In the genomic region with DNA sequence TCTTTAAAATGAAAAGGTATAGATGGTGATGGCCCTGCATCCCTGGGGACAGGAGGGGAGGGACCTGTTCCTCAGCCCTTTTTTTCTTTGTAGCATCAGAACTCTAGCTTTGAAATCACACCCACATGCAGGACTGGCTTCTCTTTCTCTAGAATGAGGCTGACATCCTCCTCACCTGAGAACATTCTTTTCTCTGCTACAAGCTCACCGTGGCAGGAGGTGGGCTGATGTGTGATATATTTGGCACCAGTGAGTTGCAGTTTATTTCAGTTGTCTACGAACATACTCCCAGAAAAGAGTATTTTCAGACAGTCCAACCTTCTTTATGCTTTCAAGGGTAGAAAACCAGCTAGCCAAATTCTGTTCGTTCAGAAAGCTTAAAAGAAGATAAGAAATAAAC, we compare ENCODE assay signal across 34 cellular contexts. TPM values are rescaled to one million over a fixed set of nuclear protein-coding genes. Genes with fewer than 3 reads are reported as not detected.
"Had no signal": no experiment of that assay in that cellular context is flagged by ENCODE, and none has a peak within 500 bp of the region (broad histone marks: within the 10 kb centered on the region; RNA-seq: fewer than 3 reads in every experiment).

No MANE protein-coding gene starts in this region.

- ATAC-seq: activated CD8-positive, alpha-beta T cell treated with anti-CD3 and anti-CD28 coated beads for 36 hours; activated naive CD4-positive, alpha-beta T cell treated with anti-CD3 and anti-CD28 coated beads, Interleukin-2, amount 50 U/mL, for 72 hours; activated T-cell treated with anti-CD3 and anti-CD28 coated beads, Interleukin-2, amount 50 U/mL, for 4 hours; activated T-cell treated with anti-CD3 and anti-CD28 coated beads, Interleukin-2, amount 50 U/mL, for 72 hours; activated T-helper 17 cell treated with anti-CD3 and anti-CD28 coated beads, Interleukin-2, amount 50 U/mL, for 72 hours; body of pancreas had no signal

- DNase-seq: activated B cell treated with CpG ODN at 0.5 μM for 24 hours; activated CD4-positive, alpha-beta memory T cell treated with anti-CD3 and anti-CD28 coated beads for 36 hours; activated CD4-positive, alpha-beta T cell treated with anti-CD3 and anti-CD28 coated beads for 4 hours; activated CD4-positive, alpha-beta T cell treated with anti-CD3 and anti-CD28 coated beads, Interleukin-2, amount 10 ng/mL, durations not matched to agents 24 days and 14 days; activated CD4-positive, alpha-beta T cell treated with anti-CD3 and anti-CD28 coated beads, Interleukin-2, amount 50 U/mL, for 1 hour; activated CD4-positive, alpha-beta T cell treated with anti-CD3 and anti-CD28 coated beads, Interleukin-2, amount 50 U/mL, for 4 hours; activated CD4-positive, CD25-positive, alpha-beta regulatory T cell treated with anti-CD3 and anti-CD28 coated beads, Interleukin-2, amount 50 U/mL, for 72 hours; activated CD8-positive, alpha-beta memory T cell treated with anti-CD3 and anti-CD28 coated beads, Interleukin-2, amount 50 U/mL, for 4 hours; activated CD8-positive, alpha-beta T cell treated with anti-CD3 and anti-CD28 coated beads for 36 hours; activated effector memory CD4-positive, alpha-beta T cell treated with anti-CD3 and anti-CD28 coated beads, Interleukin-2, amount 50 U/mL, for 16 hours; activated gamma-delta T cell treated with Interleukin-2 at 50 U/mL for 16 hours; activated naive CD4-positive, alpha-beta T cell; activated naive CD4-positive, alpha-beta T cell treated with anti-CD3 and anti-CD28 coated beads for 36 hours; activated naive CD4-positive, alpha-beta T cell treated with anti-CD3 and anti-CD28 coated beads, Interleukin-2, amount 50 U/mL, for 16 hours; activated naive CD8-positive, alpha-beta T cell treated with anti-CD3 and anti-CD28 coated beads for 36 hours; activated T-cell treated with anti-CD3 and anti-CD28 coated beads for 4 hours; activated T-cell treated with anti-CD3 and anti-CD28 coated beads, Interleukin-2, amount 50 U/mL, for 1 hour; activated T-cell treated with anti-CD3 and anti-CD28 coated beads, Interleukin-2, amount 50 U/mL, for 4 hours; activated T-cell treated with anti-CD3 and anti-CD28 coated beads, Interleukin-2, amount 50 U/mL, for 72 hours; adrenal gland; amniotic stem cell; aorta; body of pancreas; brain microvascular endothelial cell; central memory CD4-positive, alpha-beta T cell; T-helper 1 cell; T-helper 2 cell; T-helper 9 cell had no signal

- H3K36me3 ChIP-seq: adrenal gland, brain microvascular endothelial cell, cardiac muscle cell had no signal

- H3K9me3 ChIP-seq: adrenal gland, body of pancreas had no signal

- H3K4me3 ChIP-seq: adrenal gland, body of pancreas, cardiac muscle cell had no signal

- H3K27ac ChIP-seq: adrenal gland, body of pancreas, brain microvascular endothelial cell, cardiac muscle cell, VCaP had no signal

- H3K4me1 ChIP-seq: body of pancreas had no signal

- H3K27me3 ChIP-seq: adrenal gland, body of pancreas, brain microvascular endothelial cell, cardiac muscle cell had no signal

RNA-seq across cellular contexts. Expression of gene RARB, which starts 43.6 kb away (rescaled TPM):
- total RNA-seq: activated B cell treated with CpG ODN at 0.5 μM for 24 hours; activated CD4-positive, alpha-beta memory T cell treated with anti-CD3 and anti-CD28 coated beads for 36 hours; activated CD4-positive, alpha-beta T cell treated with anti-CD3 and anti-CD28 coated beads, Interleukin-2, amount 10 ng/mL, durations not matched to agents 24 days and 14 days; activated CD8-positive, alpha-beta memory T cell treated with anti-CD3 and anti-CD28 coated beads for 36 hours; activated CD8-positive, alpha-beta T cell treated with anti-CD3 and anti-CD28 coated beads for 36 hours; activated naive CD4-positive, alpha-beta T cell treated with anti-CD3 and anti-CD28 coated beads for 36 hours; activated naive CD4-positive, alpha-beta T cell treated with anti-CD3 and anti-CD28 coated beads, Interleukin-2, amount 50 U/mL, for 72 hours; activated naive CD8-positive, alpha-beta T cell treated with anti-CD3 and anti-CD28 coated beads for 36 hours; activated T-cell treated with anti-CD3 and anti-CD28 coated beads, Interleukin-2, amount 50 U/mL, for 72 hours; activated T-helper 1 cell treated with anti-CD3 and anti-CD28 coated beads, Interleukin-12 subunit alpha, Interleukin-12 subunit beta, Interleukin-2, Interleukin-4 antibody, amounts not matched to agents 30 ng/mL and 10 ng/mL and 1 ng/mL, durations not matched to agents 14 hours and 24 hours and 36 hours; activated T-helper 17 cell treated with anti-CD3 and anti-CD28 coated beads, Interleukin-2, amount 50 U/mL, for 72 hours had no signal
